Comparison of ENCODE assay signal across 1 cellular context in the genomic region with DNA sequence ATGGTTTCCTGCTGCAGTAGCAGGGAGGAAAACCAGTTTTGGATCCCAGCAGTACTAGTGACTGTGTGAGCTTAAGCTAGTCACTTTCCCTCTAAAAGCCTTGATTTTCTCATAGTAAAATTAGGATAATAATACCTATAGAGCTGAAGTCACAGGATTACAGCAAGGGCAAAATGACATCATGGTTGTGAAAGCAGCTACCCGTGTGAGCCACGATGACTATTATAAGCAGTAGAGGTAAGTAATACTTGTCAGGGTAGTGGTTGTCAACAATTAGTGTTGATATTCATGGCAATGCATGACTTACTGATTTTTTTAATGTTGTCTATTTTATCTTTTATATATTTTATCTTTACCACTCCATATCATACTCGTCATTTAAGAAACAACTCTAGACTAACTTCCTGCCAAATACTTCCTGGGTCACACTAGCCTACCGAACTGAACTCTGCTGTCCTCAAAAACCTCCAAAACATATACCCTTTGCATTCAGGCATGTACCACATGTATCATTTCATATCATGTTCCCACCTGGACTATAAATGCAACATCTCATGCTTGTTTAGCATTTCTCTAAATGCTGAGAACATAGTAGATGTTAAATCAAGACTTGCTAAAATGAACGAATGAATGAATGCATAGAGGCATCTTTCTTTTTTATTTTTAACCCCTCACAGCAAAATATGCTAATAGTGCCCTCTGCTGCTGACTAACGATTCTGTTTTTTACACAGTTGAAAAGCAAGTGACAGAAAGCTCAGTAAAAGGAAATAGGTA.
TF ChIP-seq lines count a peak whose summit lies in the region.

No MANE protein-coding gene starts in this region.

TF ChIP-seq in WTC11, 78 proteins besides CTCF, POLR2A, EP300 and RAD21 (continued from another document):
- TF ChIP-seq, protein P1, sequence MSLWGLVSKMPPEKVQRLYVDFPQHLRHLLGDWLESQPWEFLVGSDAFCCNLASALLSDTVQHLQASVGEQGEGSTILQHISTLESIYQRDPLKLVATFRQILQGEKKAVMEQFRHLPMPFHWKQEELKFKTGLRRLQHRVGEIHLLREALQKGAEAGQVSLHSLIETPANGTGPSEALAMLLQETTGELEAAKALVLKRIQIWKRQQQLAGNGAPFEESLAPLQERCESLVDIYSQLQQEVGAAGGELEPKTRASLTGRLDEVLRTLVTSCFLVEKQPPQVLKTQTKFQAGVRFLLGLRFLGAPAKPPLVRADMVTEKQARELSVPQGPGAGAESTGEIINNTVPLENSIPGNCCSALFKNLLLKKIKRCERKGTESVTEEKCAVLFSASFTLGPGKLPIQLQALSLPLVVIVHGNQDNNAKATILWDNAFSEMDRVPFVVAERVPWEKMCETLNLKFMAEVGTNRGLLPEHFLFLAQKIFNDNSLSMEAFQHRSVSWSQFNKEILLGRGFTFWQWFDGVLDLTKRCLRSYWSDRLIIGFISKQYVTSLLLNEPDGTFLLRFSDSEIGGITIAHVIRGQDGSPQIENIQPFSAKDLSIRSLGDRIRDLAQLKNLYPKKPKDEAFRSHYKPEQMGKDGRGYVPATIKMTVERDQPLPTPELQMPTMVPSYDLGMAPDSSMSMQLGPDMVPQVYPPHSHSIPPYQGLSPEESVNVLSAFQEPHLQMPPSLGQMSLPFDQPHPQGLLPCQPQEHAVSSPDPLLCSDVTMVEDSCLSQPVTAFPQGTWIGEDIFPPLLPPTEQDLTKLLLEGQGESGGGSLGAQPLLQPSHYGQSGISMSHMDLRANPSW (CRISPR knock-in tag; conservative IDR thresholded peaks at IDR 0.05; ENCODE audit: low read depth), result no peak
- TF ChIP-seq, protein P2, sequence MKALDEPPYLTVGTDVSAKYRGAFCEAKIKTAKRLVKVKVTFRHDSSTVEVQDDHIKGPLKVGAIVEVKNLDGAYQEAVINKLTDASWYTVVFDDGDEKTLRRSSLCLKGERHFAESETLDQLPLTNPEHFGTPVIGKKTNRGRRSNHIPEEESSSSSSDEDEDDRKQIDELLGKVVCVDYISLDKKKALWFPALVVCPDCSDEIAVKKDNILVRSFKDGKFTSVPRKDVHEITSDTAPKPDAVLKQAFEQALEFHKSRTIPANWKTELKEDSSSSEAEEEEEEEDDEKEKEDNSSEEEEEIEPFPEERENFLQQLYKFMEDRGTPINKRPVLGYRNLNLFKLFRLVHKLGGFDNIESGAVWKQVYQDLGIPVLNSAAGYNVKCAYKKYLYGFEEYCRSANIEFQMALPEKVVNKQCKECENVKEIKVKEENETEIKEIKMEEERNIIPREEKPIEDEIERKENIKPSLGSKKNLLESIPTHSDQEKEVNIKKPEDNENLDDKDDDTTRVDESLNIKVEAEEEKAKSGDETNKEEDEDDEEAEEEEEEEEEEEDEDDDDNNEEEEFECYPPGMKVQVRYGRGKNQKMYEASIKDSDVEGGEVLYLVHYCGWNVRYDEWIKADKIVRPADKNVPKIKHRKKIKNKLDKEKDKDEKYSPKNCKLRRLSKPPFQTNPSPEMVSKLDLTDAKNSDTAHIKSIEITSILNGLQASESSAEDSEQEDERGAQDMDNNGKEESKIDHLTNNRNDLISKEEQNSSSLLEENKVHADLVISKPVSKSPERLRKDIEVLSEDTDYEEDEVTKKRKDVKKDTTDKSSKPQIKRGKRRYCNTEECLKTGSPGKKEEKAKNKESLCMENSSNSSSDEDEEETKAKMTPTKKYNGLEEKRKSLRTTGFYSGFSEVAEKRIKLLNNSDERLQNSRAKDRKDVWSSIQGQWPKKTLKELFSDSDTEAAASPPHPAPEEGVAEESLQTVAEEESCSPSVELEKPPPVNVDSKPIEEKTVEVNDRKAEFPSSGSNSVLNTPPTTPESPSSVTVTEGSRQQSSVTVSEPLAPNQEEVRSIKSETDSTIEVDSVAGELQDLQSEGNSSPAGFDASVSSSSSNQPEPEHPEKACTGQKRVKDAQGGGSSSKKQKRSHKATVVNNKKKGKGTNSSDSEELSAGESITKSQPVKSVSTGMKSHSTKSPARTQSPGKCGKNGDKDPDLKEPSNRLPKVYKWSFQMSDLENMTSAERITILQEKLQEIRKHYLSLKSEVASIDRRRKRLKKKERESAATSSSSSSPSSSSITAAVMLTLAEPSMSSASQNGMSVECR (CRISPR knock-in tag; IDR thresholded peaks at IDR 0.05; ENCODE audit: borderline replicate concordance), result no peak
- TF ChIP-seq CREB1 (CRISPR knock-in tag; IDR thresholded peaks at IDR 0.05) (no peak), FOXJ3 (CRISPR knock-in tag; IDR thresholded peaks at IDR 0.05; ENCODE audit: borderline replicate concordance) (no peak), MYBL2 (CRISPR knock-in tag; IDR thresholded peaks at IDR 0.05) (no peak), ZNF263 (CRISPR knock-in tag; IDR thresholded peaks at IDR 0.05; ENCODE audit: low read depth) (no peak), NFATC4 (CRISPR knock-in tag; IDR thresholded peaks at IDR 0.05) (no peak), GABPB1 (CRISPR knock-in tag; IDR thresholded peaks at IDR 0.05) (no peak), TP53 (CRISPR knock-in tag; IDR thresholded peaks at IDR 0.05) (no peak), SOX15 (CRISPR knock-in tag; IDR thresholded peaks at IDR 0.05) (no peak), PRRX2 (CRISPR knock-in tag; IDR thresholded peaks at IDR 0.05) (no peak), NR1H2 (CRISPR knock-in tag; IDR thresholded peaks at IDR 0.05) (no peak)
- TF ChIP-seq, protein P3, sequence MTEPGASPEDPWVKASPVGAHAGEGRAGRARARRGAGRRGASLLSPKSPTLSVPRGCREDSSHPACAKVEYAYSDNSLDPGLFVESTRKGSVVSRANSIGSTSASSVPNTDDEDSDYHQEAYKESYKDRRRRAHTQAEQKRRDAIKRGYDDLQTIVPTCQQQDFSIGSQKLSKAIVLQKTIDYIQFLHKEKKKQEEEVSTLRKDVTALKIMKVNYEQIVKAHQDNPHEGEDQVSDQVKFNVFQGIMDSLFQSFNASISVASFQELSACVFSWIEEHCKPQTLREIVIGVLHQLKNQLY (CRISPR knock-in tag; IDR thresholded peaks at IDR 0.05), result no peak
- TF ChIP-seq, protein P4, sequence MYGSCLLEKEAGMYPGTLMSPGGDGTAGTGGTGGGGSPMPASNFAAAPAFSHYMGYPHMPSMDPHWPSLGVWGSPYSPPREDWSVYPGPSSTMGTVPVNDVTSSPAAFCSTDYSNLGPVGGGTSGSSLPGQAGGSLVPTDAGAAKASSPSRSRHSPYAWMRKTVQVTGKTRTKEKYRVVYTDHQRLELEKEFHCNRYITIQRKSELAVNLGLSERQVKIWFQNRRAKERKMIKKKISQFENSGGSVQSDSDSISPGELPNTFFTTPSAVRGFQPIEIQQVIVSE (CRISPR knock-in tag; IDR thresholded peaks at IDR 0.05; ENCODE audit: borderline replicate concordance), result no peak
TF ChIP-seq in WTC11: peak in this region for 0.
